7 cellular contexts compared by ENCODE assay signal in the genomic region with DNA sequence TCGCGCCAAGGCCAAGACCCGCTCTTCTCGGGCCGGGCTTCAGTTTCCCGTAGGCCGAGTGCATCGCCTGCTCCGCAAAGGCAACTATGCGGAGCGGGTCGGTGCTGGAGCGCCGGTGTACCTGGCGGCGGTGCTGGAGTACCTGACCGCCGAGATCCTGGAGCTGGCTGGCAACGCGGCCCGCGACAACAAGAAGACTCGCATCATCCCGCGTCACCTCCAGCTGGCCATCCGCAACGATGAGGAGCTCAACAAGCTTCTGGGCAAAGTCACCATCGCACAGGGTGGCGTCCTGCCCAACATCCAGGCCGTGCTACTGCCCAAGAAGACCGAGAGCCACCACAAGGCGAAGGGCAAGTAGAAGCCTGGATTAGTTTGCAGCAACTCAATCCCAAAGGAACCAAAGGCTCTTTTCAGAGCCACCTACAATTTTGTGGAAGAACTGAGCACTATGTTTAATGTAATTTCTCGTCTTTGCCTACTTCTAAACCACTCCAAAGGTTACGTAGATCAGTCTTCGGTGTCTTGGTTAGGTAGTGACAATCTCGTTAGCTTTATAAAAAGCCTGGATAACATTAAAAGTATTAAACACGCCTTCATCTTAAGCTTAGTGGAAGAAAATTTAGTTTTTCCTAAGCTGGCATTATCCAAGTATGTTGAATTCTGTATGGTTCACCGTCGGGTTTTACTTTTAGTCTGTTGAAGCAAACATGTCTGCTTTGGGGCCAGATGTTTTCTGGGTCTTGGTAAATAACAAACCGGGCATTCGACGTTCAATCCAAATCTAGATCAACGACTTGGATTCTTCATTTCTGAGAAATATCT.
DNase-seq lines count a peak whose midpoint lies in the region; ATAC-seq and TF ChIP-seq lines count a peak whose summit lies in the region.
"Not testable (repeated sequence)": the region's sequence is repeated elsewhere in the genome, so short reads cannot be mapped to it uniquely, and the experiment has no call there.

No MANE protein-coding gene starts in this region.

- H3K36me3 ChIP-seq in parathyroid adenoma (ENCODE audit: control insufficient read depth, insufficient read depth, low read length), result not testable (repeated sequence)

- H3K27ac ChIP-seq in coronary artery (peak overlapping the region; percentile 86 to 94), parathyroid adenoma (peak overlapping the region; percentile 87)

- H3K4me1 ChIP-seq in parathyroid adenoma, result not testable (repeated sequence)

- not testable (repeated sequence) for H3K9ac ChIP-seq in parathyroid adenoma

- not testable (repeated sequence) for H3K79me2 ChIP-seq in parathyroid adenoma

- DNase-seq in NCI-H748 treated with DMSO at 0.1 percent for 48 hours (lab: John Stamatoyannopoulos, UW), result peak; percentile 53
- not testable (repeated sequence) for DNase-seq in coronary artery (ENCODE audit: low spot score)

- H3K4me2 ChIP-seq in parathyroid adenoma (ENCODE audit: low read length), result peak overlapping the region; percentile 100

- not testable (repeated sequence) for H3K27me3 ChIP-seq in parathyroid adenoma (ENCODE audit: control insufficient read depth, insufficient read depth, low read length)

- peak overlapping the region; percentile 82 for H2AFZ ChIP-seq in parathyroid adenoma

- ATAC-seq in GM18861 (IDR thresholded peaks at IDR 0.05; ENCODE audit: unreplicated experiment) (peak; percentile 1), HG03097 (IDR thresholded peaks at IDR 0.05; ENCODE audit: low FRiP score, unreplicated experiment) (peak; percentile 14)

- H3K9me3 ChIP-seq in iPS-18c (ENCODE audit: control insufficient read depth, insufficient read depth, low read length); parathyroid adenoma (ENCODE audit: control insufficient read depth, low read length): not testable (repeated sequence)

- H3K4me3 ChIP-seq in WI38 (ENCODE audit: low read depth, low read length) (peak overlapping the region; percentile 78), coronary artery (peak overlapping the region; percentile 76), iPS-18c (ENCODE audit: insufficient read depth, low read depth, low read length) (peak overlapping the region; percentile 66), parathyroid adenoma (ENCODE audit: low read depth, low read length) (peak overlapping the region; percentile 94)

- not testable (repeated sequence) for TF ChIP-seq CTCF in WI38 (IDR thresholded peaks at IDR 0.05; ENCODE audit: low read depth, low read length); coronary artery (IDR thresholded peaks at IDR 0.05); parathyroid adenoma (IDR thresholded peaks at IDR 0.05)
